23 cellular contexts compared by ENCODE assay signal in the genomic region with DNA sequence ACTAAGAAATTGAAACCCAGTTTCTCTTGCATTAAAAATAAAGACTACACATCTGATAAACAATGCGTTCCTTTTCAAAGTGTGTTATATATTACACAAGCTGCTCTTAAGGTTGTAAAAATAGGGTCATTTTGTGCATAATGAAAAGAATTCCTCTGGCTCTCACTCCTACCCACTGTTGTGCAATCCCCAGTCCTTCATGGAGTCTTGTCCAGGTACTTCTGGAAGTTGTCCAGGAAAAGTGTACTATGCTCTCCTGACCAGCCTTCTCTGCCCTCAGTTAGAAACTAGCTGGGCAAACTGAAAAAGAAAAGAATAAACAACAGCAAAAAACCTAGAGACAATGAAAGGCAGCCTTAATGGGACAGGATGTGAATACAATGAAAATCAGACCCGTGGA.
DNase-seq lines count a peak whose midpoint lies in the region; ATAC-seq, FAIRE-seq and TF ChIP-seq lines count a peak whose summit lies in the region.
"Had no signal": no experiment of that assay in that cellular context is flagged by ENCODE, and none has a peak within 500 bp of the region (broad histone marks: within the 10 kb centered on the region; RNA-seq: fewer than 3 reads in every experiment).

No MANE protein-coding gene starts in this region.

- peak; percentile 10 for DNase-seq in LoVo (ENCODE audit: low spot score)
- DNase-seq in bronchial epithelial cell (ENCODE audit: low read depth): peak; percentile 33
- peak; percentile 41 for DNase-seq in kidney glomerular epithelial cell (lab: John Stamatoyannopoulos, UW)
- DNase-seq in pancreas: peak in 2 of 6 donors; percentile 13 to 27
- DNase-seq in stimulated activated naive CD4-positive, alpha-beta T cell (lab: John Stamatoyannopoulos, UW): no peak
- DNase-seq in SHP77 (lab: John Stamatoyannopoulos, UW): no peak
- no peak for DNase-seq in activated CD4-positive, alpha-beta T cell treated with anti-CD3 and anti-CD28 coated beads, Interleukin-2, amount 10 ng/mL, durations not matched to agents 7 days and 5 days
- DNase-seq in midbrain (lab: John Stamatoyannopoulos, UW): no peak
- DNase-seq: activated CD4-positive, alpha-beta T cell treated with anti-CD3 and anti-CD28 coated beads for 36 hours; C1 segment of cervical spinal cord; GOT3; immature natural killer cell; mesendoderm; naive thymus-derived CD8-positive, alpha-beta T cell; NCI-H1417; NCI-H2107; SJCRH30; uterus had no signal

- no peaks in the 10 kb centered on the region for H3K9me3 Mint-ChIP-seq in activated CD4-positive, alpha-beta T cell treated with anti-CD3 and anti-CD28 coated beads, Interleukin-2, amount 10 ng/mL, durations not matched to agents 7 days and 5 days

- intact Hi-C loops in pancreas (cut with DNase I): no loop called here

- H3K4me3 ChIP-seq in bronchial epithelial cell (ENCODE audit: low read depth, low read length) (no peak overlapping the region), pancreas (no peak overlapping the region)
- H3K4me3 ChIP-seq: coronary artery, MG63, SJCRH30, uterus had no signal

- H3K27me3 Mint-ChIP-seq in activated CD4-positive, alpha-beta T cell treated with anti-CD3 and anti-CD28 coated beads, Interleukin-2, amount 10 ng/mL, durations not matched to agents 7 days and 5 days: no peaks in the 10 kb centered on the region
- H3K27me3 Mint-ChIP-seq: activated CD4-positive, alpha-beta T cell treated with anti-CD3 and anti-CD28 coated beads for 36 hours had no signal

- POLR2A ChIA-PET in activated CD4-positive, alpha-beta T cell treated with anti-CD3 and anti-CD28 coated beads, Interleukin-2, amount 10 ng/mL, durations not matched to agents 7 days and 5 days (lab: Charles Lee): no interaction called here

- no peaks in the 10 kb centered on the region for H3K36me3 ChIP-seq in bronchial epithelial cell (ENCODE audit: control insufficient read depth, insufficient read depth, low read length)
- no peaks in the 10 kb centered on the region for H3K36me3 ChIP-seq in pancreas
- H3K36me3 ChIP-seq: MG63, SJCRH30, uterus had no signal

- no peaks in the 10 kb centered on the region for H3K9me3 ChIP-seq in pancreas
- H3K9me3 ChIP-seq: MG63, SJCRH30, uterus had no signal

- 20% methylated on average over 2 of the region's 2 CpGs for WGBS in pancreas, 2 donors

- ATAC-seq in pancreas: peak; percentile 76 to 81 (median 78)
- ATAC-seq: activated CD4-positive, alpha-beta T cell treated with anti-CD3 and anti-CD28 coated beads for 36 hours; activated naive CD4-positive, alpha-beta T cell treated with anti-CD3 and anti-CD28 coated beads, Interleukin-2, amount 50 U/mL, for 72 hours; naive thymus-derived CD8-positive, alpha-beta T cell had no signal

- TF ChIP-seq CTCF in bronchial epithelial cell (IDR thresholded peaks at IDR 0.05; ENCODE audit: insufficient read depth, low read length, severe bottlenecking): no peak
- no peak for TF ChIP-seq CTCF in pancreas (IDR thresholded peaks at IDR 0.05)

- H3K27ac Mint-ChIP-seq in activated CD4-positive, alpha-beta T cell treated with anti-CD3 and anti-CD28 coated beads, Interleukin-2, amount 10 ng/mL, durations not matched to agents 7 days and 5 days: no peak overlapping the region
- H3K27ac Mint-ChIP-seq: activated CD4-positive, alpha-beta T cell treated with anti-CD3 and anti-CD28 coated beads for 36 hours; activated naive CD4-positive, alpha-beta T cell treated with anti-CD3 and anti-CD28 coated beads, Interleukin-2, amount 50 U/mL, for 72 hours; immature natural killer cell; naive thymus-derived CD8-positive, alpha-beta T cell had no signal

- no peaks in the 10 kb centered on the region for H3K27me3 ChIP-seq in bronchial epithelial cell (ENCODE audit: control insufficient read depth, insufficient read depth, low read length)
- H3K27me3 ChIP-seq in pancreas: no peaks in the 10 kb centered on the region
- H3K27me3 ChIP-seq: MG63, SJCRH30, uterus had no signal

- no peak overlapping the region for H3K27ac ChIP-seq in pancreas
- H3K27ac ChIP-seq: coronary artery, parathyroid adenoma, SJCRH30, uterus had no signal

- CTCF ChIA-PET in activated CD4-positive, alpha-beta T cell treated with anti-CD3 and anti-CD28 coated beads, Interleukin-2, amount 10 ng/mL, durations not matched to agents 7 days and 5 days (lab: Charles Lee): no interaction called here

- H3K4me1 ChIP-seq in pancreas: peaks cover 0 to 7% (median 0%) of the 10 kb centered on the region in 3 donors
- H3K4me1 ChIP-seq: parathyroid adenoma, SJCRH30, uterus had no signal

- no peak for FAIRE-seq in bronchial epithelial cell (lab: Jason Lieb, UNC)
- FAIRE-seq in pancreas (lab: Jason Lieb, UNC): no peak
- FAIRE-seq: endometrium had no signal

- no peak overlapping the region for H3K4me3 Mint-ChIP-seq in activated CD4-positive, alpha-beta T cell treated with anti-CD3 and anti-CD28 coated beads, Interleukin-2, amount 10 ng/mL, durations not matched to agents 7 days and 5 days
- H3K4me3 Mint-ChIP-seq: activated CD4-positive, alpha-beta T cell treated with anti-CD3 and anti-CD28 coated beads for 36 hours; immature natural killer cell; naive thymus-derived CD8-positive, alpha-beta T cell had no signal

- H3K36me3 Mint-ChIP-seq in activated CD4-positive, alpha-beta T cell treated with anti-CD3 and anti-CD28 coated beads, Interleukin-2, amount 10 ng/mL, durations not matched to agents 7 days and 5 days (ENCODE audit: low read depth): no peaks in the 10 kb centered on the region
- H3K36me3 Mint-ChIP-seq: activated naive CD4-positive, alpha-beta T cell treated with anti-CD3 and anti-CD28 coated beads, Interleukin-2, amount 50 U/mL, for 72 hours; immature natural killer cell; naive thymus-derived CD8-positive, alpha-beta T cell had no signal

- H3K4me1 Mint-ChIP-seq in activated CD4-positive, alpha-beta T cell treated with anti-CD3 and anti-CD28 coated beads, Interleukin-2, amount 10 ng/mL, durations not matched to agents 7 days and 5 days: no peaks in the 10 kb centered on the region
- H3K4me1 Mint-ChIP-seq: activated CD4-positive, alpha-beta T cell treated with anti-CD3 and anti-CD28 coated beads for 36 hours; immature natural killer cell; naive thymus-derived CD8-positive, alpha-beta T cell had no signal

Comparison
In these comparisons a context has a peak if more than half of its experiments do, and no peak if none do; other contexts are left out.
1. DNase-seq: peak in LoVo (single experiment), bronchial epithelial cell (single experiment) and kidney glomerular epithelial cell (single experiment); none in stimulated activated naive CD4-positive, alpha-beta T cell (0 of 6), SHP77 (0 of 2), activated CD4-positive, alpha-beta T cell treated with anti-CD3 and anti-CD28 coated beads, Interleukin-2, amount 10 ng/mL, durations not matched to agents 7 days and 5 days (single experiment) and midbrain (single experiment).